In the genomic region with DNA sequence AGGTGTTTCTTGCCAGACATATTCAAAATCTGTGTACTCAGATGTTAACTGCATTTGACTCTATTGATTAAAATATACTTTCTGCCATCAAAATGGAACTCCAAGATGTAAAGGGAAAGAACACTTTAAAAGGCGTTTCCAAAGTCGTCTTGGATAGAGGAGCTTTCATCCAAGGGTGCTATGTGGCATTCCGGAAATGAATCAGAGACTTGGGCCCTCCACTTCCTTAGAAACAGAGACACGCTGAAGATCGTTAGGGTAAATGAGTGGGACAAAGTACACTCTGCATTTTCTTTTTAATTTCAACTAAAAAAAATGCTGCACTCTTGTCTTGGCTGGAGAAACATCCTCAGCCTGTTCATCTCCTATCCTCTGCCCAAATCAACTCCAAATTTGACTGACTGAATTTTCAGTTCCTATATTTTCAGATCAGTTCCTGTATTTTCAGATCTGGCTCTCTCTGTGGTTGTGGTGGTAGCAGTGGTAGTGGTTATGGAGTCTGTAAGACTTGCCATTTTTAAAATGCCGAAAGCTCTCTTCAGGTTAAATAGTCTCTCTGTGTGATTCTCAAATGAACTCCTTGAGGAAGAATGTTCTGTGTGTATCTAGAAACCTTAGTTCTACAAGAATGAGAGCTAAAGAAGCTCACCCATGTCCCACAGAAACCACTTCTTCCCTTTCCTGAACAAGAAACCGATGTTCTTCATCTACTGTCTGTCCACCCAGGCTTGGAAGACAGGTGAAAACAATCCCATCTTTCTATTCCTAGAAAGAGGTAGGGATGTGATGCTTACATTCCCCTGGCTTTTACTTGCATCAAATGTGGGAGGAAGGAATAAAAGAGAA, we compare ENCODE assay signal across 10 cellular contexts.
A peak's percentile ranks its signal among the peaks of the same experiment; 100 is the strongest.
DNase-seq lines count a peak whose midpoint lies in the region; ATAC-seq and TF ChIP-seq lines count a peak whose summit lies in the region.
"Had no signal": no experiment of that assay in that cellular context is flagged by ENCODE, and none has a peak within 500 bp of the region (broad histone marks: within the 10 kb centered on the region; RNA-seq: fewer than 3 reads in every experiment).

No MANE protein-coding gene starts in this region.

- H3K4me3 ChIP-seq in coronary artery, result no peak overlapping the region
- no peak overlapping the region for H3K4me3 ChIP-seq in mucosa of descending colon

- ATAC-seq in GM18499 (IDR thresholded peaks at IDR 0.05; ENCODE audit: insufficient read depth, unreplicated experiment) (peak; percentile 66), left colon (no peak), mucosa of descending colon (no peak)
- no peak for ATAC-seq in effector memory CD8-positive, alpha-beta T cell (replicated peaks)

- H3K9me3 ChIP-seq in mucosa of descending colon, result no peaks in the 10 kb centered on the region

- H3K27ac Mint-ChIP-seq in effector memory CD8-positive, alpha-beta T cell, result peak overlapping the region; percentile 9 to 55
- H3K27ac Mint-ChIP-seq: activated T-cell treated with anti-CD3 and anti-CD28 coated beads, Interleukin-2, amount 50 U/mL, for 24 hours had no signal

- H3K36me3 ChIP-seq in mucosa of descending colon (ENCODE audit: low read depth), result no peaks in the 10 kb centered on the region

- no peaks in the 10 kb centered on the region for H3K4me1 ChIP-seq in mucosa of descending colon (ENCODE audit: low read depth)

- H3K27ac ChIP-seq in coronary artery, result no peak overlapping the region

- H3K27me3 Mint-ChIP-seq in effector memory CD8-positive, alpha-beta T cell, result no peaks in the 10 kb centered on the region
- H3K27me3 Mint-ChIP-seq: activated T-cell treated with anti-CD3 and anti-CD28 coated beads, Interleukin-2, amount 50 U/mL, for 24 hours had no signal

- H3K9me3 Mint-ChIP-seq in effector memory CD8-positive, alpha-beta T cell, result no peaks in the 10 kb centered on the region
- H3K9me3 Mint-ChIP-seq: activated T-cell treated with anti-CD3 and anti-CD28 coated beads, Interleukin-2, amount 50 U/mL, for 24 hours had no signal

- H3K4me3 Mint-ChIP-seq in effector memory CD8-positive, alpha-beta T cell, result peak overlapping the region in 1 of 2 donors; percentile 5
- H3K4me3 Mint-ChIP-seq: activated T-cell treated with anti-CD3 and anti-CD28 coated beads, Interleukin-2, amount 50 U/mL, for 24 hours had no signal

- intact Hi-C loops in left colon (cut with DNase I, micrococcal nuclease), result no loop called here
- intact Hi-C loops in mucosa of descending colon (cut with DNase I, micrococcal nuclease), result no loop called here

- peak; percentile 39 for DNase-seq in H4 (ENCODE audit: low spot score)
- DNase-seq in HT1080 (ENCODE audit: low read depth), result peak; percentile 86
- DNase-seq in effector memory CD8-positive, alpha-beta T cell, result no peak
- DNase-seq in left colon, result no peak
- DNase-seq in COR-L47 (lab: John Stamatoyannopoulos, UW), result no peak
- DNase-seq in coronary artery (ENCODE audit: low spot score), result no peak
- no peak for DNase-seq in mucosa of descending colon
- DNase-seq: activated T-cell treated with anti-CD3 and anti-CD28 coated beads, Interleukin-2, amount 50 U/mL, for 24 hours; NCI-H526 treated with DMSO at 0.1 percent for 48 hours had no signal

- TF ChIP-seq CTCF in coronary artery (IDR thresholded peaks at IDR 0.05), result no peak
- no peak for TF ChIP-seq CTCF in mucosa of descending colon (IDR thresholded peaks at IDR 0.05)

- H3K36me3 Mint-ChIP-seq in effector memory CD8-positive, alpha-beta T cell (ENCODE audit: insufficient read depth), result peaks cover 3% of the 10 kb centered on the region

- H3K4me1 Mint-ChIP-seq in effector memory CD8-positive, alpha-beta T cell (ENCODE audit: low read depth in 2 of 2), result peaks cover 10 to 13% of the 10 kb centered on the region in 2 donors

Comparison
In these comparisons a context has a peak if more than half of its experiments do, and no peak if none do; other contexts are left out.
1. DNase-seq: peak in H4 (single experiment) and HT1080 (single experiment); none in effector memory CD8-positive, alpha-beta T cell (0 of 3), left colon (0 of 2), COR-L47 (single experiment), coronary artery (single experiment) and mucosa of descending colon (0 of 3).